ENCODE assay signal across 7 cellular contexts in genomic region chr1:204213668-204214662, GRCh38. TPM values are rescaled to one million over a fixed set of nuclear protein-coding genes. Genes with fewer than 3 reads are reported as not detected.
DNase-seq lines count a peak whose midpoint lies in the region; ATAC-seq, FAIRE-seq and TF ChIP-seq lines count a peak whose summit lies in the region.

TSS of gene GOLT1A (minus strand) at chr1:204213988. CDS start at chr1:204213906, 82 bp downstream.

- no peak for TF ChIP-seq POLR2A in heart left ventricle (IDR thresholded peaks at IDR 0.05)

- H3K27ac ChIP-seq in heart left ventricle = no peak within 1 kb of the TSS
- peak within 1 kb of the TSS in 3 of 4 donors; percentile 24 to 72 (median 71) for H3K27ac ChIP-seq in pancreas

- TF ChIP-seq CTCF in heart left ventricle (IDR thresholded peaks at IDR 0.05) (peak; percentile 47 to 84 (median 72)), pancreas (IDR thresholded peaks at IDR 0.05) (peak in 3 of 4 donors; percentile 22 to 50 (median 28))

- intact Hi-C loops in heart left ventricle (cut with DNase I) = loop anchor here (1.0 to 5.0 kb wide), 3 partner anchors 148 to 149 kb away; no protein-coding TSS in a partner anchor
- intact Hi-C loops in pancreas (cut with DNase I) = no loop called here

- H3K36me3 ChIP-seq in heart left ventricle = no peaks in the 10 kb centered on the region
- H3K36me3 ChIP-seq in pancreas = no peaks in the 10 kb centered on the region

- H3K9me3 ChIP-seq in heart left ventricle (no peaks in the 10 kb centered on the region), pancreas (no peaks in the 10 kb centered on the region)

- ATAC-seq in HG03378 (IDR thresholded peaks at IDR 0.05; ENCODE audit: unreplicated experiment) = peak; percentile 58
- ATAC-seq in heart left ventricle = peak; percentile 49 to 85 (median 76)
- peak; percentile 98 to 99 (median 98) for ATAC-seq in pancreas

- peak; percentile 62 for DNase-seq in GM18507 (ENCODE audit: extremely low spot score, insufficient read length, low read depth)
- peak; percentile 78 for DNase-seq in RPMI8226
- DNase-seq in amniotic epithelial cell (ENCODE audit: low read depth) = peak; percentile 84
- DNase-seq in heart left ventricle = peak; percentile 49 to 74 (median 56)
- DNase-seq in pancreas = peak; percentile 91 to 97 (median 95)
- DNase-seq in activated CD4-positive, CD25-positive, alpha-beta regulatory T cell treated with anti-CD3 and anti-CD28 coated beads, Interleukin-2, amount 50 U/mL, for 72 hours = no peak

- FAIRE-seq in GM18507 (lab: Jason Lieb, UNC) (peak; percentile 73), pancreas (lab: Jason Lieb, UNC) (no peak)

- WGBS in heart left ventricle, 4 donors = 12 to 22% (median 13%) methylated on average over 26 to 41 of the region's 41 CpGs
- WGBS in pancreas, 2 donors = 12 to 14% methylated on average over 35 to 41 of the region's 41 CpGs

- H3K4me1 ChIP-seq in heart left ventricle (peaks cover 0 to 11% (median 8%) of the 10 kb centered on the region in 12 donors), pancreas (no peaks in the 10 kb centered on the region)

- peaks cover 0 to 8% (median 0%) of the 10 kb centered on the region in 9 donors for H3K27me3 ChIP-seq in heart left ventricle
- H3K27me3 ChIP-seq in pancreas = no peaks in the 10 kb centered on the region

- H3K4me3 ChIP-seq in heart left ventricle = peak within 1 kb of the TSS in 9 of 12 donors; percentile 9 to 40 (median 23)
- peak within 1 kb of the TSS; percentile 21 to 56 (median 36) for H3K4me3 ChIP-seq in pancreas

RNA-seq across cellular contexts. Expression of gene GOLT1A, which starts in this region (rescaled TPM):
- under 1 TPM in 1 of 9 donors, not detected in 8; 0.29 TPM for total RNA-seq in heart left ventricle
- polyA plus RNA-seq in heart left ventricle = under 1 TPM in 1 of 2 donors, not detected in 1; 0.24 TPM
- 1 to 10 TPM; 6.0 to 9.1 (median 7.4) TPM for total RNA-seq in pancreas
- 10 to 100 TPM; 18.7 to 38.8 TPM for polyA plus RNA-seq in pancreas

Comparison
In these comparisons a context has a peak if more than half of its experiments do, and no peak if none do; other contexts are left out.
1. RNA of gene GOLT1A (total RNA-seq): 6.0 to 9.1 TPM in pancreas; 0.29 TPM in heart left ventricle; every median in the first group is over 4 times any median in the second.
2. RNA of gene GOLT1A (polyA plus RNA-seq): 18.7 to 38.8 TPM in pancreas; 0.24 TPM in heart left ventricle; every median in the first group is over 10 times any median in the second.
3. Peak in DNase-seq, ATAC-seq and H3K4me3 ChIP-seq in heart left ventricle; RNA of the gene not detected or under 1 TPM.
4. H3K27ac ChIP-seq: peak in pancreas (3 of 4); none in heart left ventricle (0 of 12).
5. intact Hi-C loops: an anchor here in heart left ventricle (1.0 to 5.0 kb wide); none called in pancreas.
6. Peak in every context shown above with its lines, with median percentiles within 50 percentile points of each other: ATAC-seq.